Comparison of ENCODE assay signal across 20 cellular contexts in the genomic region with DNA sequence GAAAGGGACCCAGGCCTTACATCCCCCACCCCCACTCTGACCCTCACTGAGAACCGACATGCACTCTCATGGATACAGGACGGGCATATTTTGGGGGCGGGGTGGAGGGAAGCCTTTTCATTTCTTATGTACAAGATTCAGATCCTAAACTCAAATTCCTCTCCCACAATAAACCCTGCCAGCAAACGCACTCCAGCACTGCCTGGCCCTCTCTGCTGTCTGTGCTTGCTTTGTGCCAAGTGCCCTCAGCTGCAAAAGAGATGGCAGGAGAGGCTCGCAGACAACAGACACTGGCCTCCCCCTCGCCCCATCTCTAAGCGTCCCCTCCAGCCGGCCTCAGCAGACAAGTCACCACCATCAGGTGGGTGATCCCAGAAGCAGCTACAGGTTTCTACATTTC.
"Had no signal": no experiment of that assay in that cellular context is flagged by ENCODE, and none has a peak within 500 bp of the region (broad histone marks: within the 10 kb centered on the region; RNA-seq: fewer than 3 reads in every experiment).

No MANE protein-coding gene starts in this region.

- H3K4me2 ChIP-seq: smooth muscle cell had no signal

- H3K9me3 ChIP-seq: breast epithelium, colonic mucosa, neutrophil, pancreas, sigmoid colon, testis, uterus had no signal

- H3K27me3 Mint-ChIP-seq: activated CD4-positive, alpha-beta memory T cell treated with anti-CD3 and anti-CD28 coated beads for 36 hours; activated naive CD8-positive, alpha-beta T cell treated with anti-CD3 and anti-CD28 coated beads for 36 hours; stimulated activated naive B cell treated with anti-CD40 and anti-IgM and Interleukin-4, amounts not matched to agents 10 μg/mL and 1 μg/mL and 100 μg/mL, for 72 hours had no signal

- H3K4me3 Mint-ChIP-seq: activated CD4-positive, alpha-beta memory T cell treated with anti-CD3 and anti-CD28 coated beads for 36 hours; activated naive CD8-positive, alpha-beta T cell treated with anti-CD3 and anti-CD28 coated beads for 36 hours; nephron; stimulated activated naive B cell treated with anti-CD40 and anti-IgM and Interleukin-4, amounts not matched to agents 10 μg/mL and 1 μg/mL and 100 μg/mL, for 72 hours had no signal

- H3K4me3 ChIP-seq: breast epithelium, colonic mucosa, pancreas, sigmoid colon, smooth muscle cell, testis, uterus had no signal

- H3K36me3 ChIP-seq: uterus had no signal

- H3K27ac ChIP-seq: breast epithelium, colonic mucosa, neutrophil, pancreas, sigmoid colon, testis, uterus had no signal

- H3K27me3 ChIP-seq: breast epithelium, colonic mucosa, neutrophil, pancreas, sigmoid colon, testis, uterus had no signal

- H3K27ac Mint-ChIP-seq: activated CD4-positive, alpha-beta memory T cell treated with anti-CD3 and anti-CD28 coated beads for 36 hours; nephron; stimulated activated naive B cell treated with anti-CD40 and anti-IgM and Interleukin-4, amounts not matched to agents 10 μg/mL and 1 μg/mL and 100 μg/mL, for 72 hours had no signal

- H3K4me1 ChIP-seq: breast epithelium, colonic mucosa, pancreas had no signal

- H3K9me3 Mint-ChIP-seq: activated CD4-positive, alpha-beta memory T cell treated with anti-CD3 and anti-CD28 coated beads for 36 hours; activated naive CD8-positive, alpha-beta T cell treated with anti-CD3 and anti-CD28 coated beads for 36 hours; nephron; stimulated activated naive B cell treated with anti-CD40 and anti-IgM and Interleukin-4, amounts not matched to agents 10 μg/mL and 1 μg/mL and 100 μg/mL, for 72 hours had no signal

- DNase-seq: activated CD4-positive, alpha-beta memory T cell treated with anti-CD3 and anti-CD28 coated beads for 36 hours; activated CD4-positive, alpha-beta T cell treated with anti-CD3 and anti-CD28 coated beads for 1 hour; activated naive CD8-positive, alpha-beta T cell treated with anti-CD3 and anti-CD28 coated beads for 36 hours; activated T-cell treated with anti-CD3 and anti-CD28 coated beads for 4 hours; colonic mucosa; foreskin fibroblast; left ventricle myocardium superior; mammary epithelial cell; pancreas; sigmoid colon; stimulated activated CD4-positive, alpha-beta T cell treated with anti-CD3 and anti-CD28 coated beads, Interleukin-15, amount 100 ng/mL, for 24 hours; stimulated activated naive B cell treated with anti-CD40 and anti-IgM and Interleukin-4, amounts not matched to agents 10 μg/mL and 1 μg/mL and 100 μg/mL, for 72 hours; T-helper 9 cell; testis; trophoblast cell; uterus had no signal

- ATAC-seq: left ventricle myocardium superior; pancreas; stimulated activated naive B cell treated with anti-CD40 and anti-IgM and Interleukin-4, amounts not matched to agents 10 μg/mL and 1 μg/mL and 100 μg/mL, for 72 hours had no signal

- H3K4me1 Mint-ChIP-seq: activated naive CD8-positive, alpha-beta T cell treated with anti-CD3 and anti-CD28 coated beads for 36 hours had no signal
